In genomic region chr11:74684661-74685060, GRCh38 we compare ENCODE assay signal across 22 cellular contexts. TPM values are rescaled to one million over a fixed set of nuclear protein-coding genes. Genes with fewer than 3 reads are reported as not detected.
A peak's percentile ranks its signal among the peaks of the same experiment; 100 is the strongest.
DNase-seq lines count a peak whose midpoint lies in the region; ATAC-seq and TF ChIP-seq lines count a peak whose summit lies in the region.
"Had no signal": no experiment of that assay in that cellular context is flagged by ENCODE, and none has a peak within 500 bp of the region (broad histone marks: within the 10 kb centered on the region; RNA-seq: fewer than 3 reads in every experiment).

No MANE protein-coding gene starts in this region.

- peaks cover 28% of the 10 kb centered on the region for H3K27me3 Mint-ChIP-seq in dendritic cell treated with granulocyte-macrophage colony-stimulating factor and Interleukin-4, amounts not matched to agents 40 ng/mL and 50 ng/mL, for 4 days

- peaks cover 7% of the 10 kb centered on the region for H3K36me3 Mint-ChIP-seq in dendritic cell treated with granulocyte-macrophage colony-stimulating factor and Interleukin-4, amounts not matched to agents 40 ng/mL and 50 ng/mL, for 4 days (ENCODE audit: low read depth)

- 93 to 100% methylated on average over 1 of the region's 1 CpG for WGBS in aorta, 2 donors

- H3K9me3 Mint-ChIP-seq in dendritic cell treated with granulocyte-macrophage colony-stimulating factor and Interleukin-4, amounts not matched to agents 40 ng/mL and 50 ng/mL, for 4 days, result peaks cover 9% of the 10 kb centered on the region

- H3K4me1 Mint-ChIP-seq in dendritic cell treated with granulocyte-macrophage colony-stimulating factor and Interleukin-4, amounts not matched to agents 40 ng/mL and 50 ng/mL, for 4 days (ENCODE audit: low read depth), result peaks cover 58% of the 10 kb centered on the region

- ATAC-seq in Right ventricle myocardium inferior (no peak), aorta (ENCODE audit: low FRiP score) (no peak), HG02938 (IDR thresholded peaks at IDR 0.05; ENCODE audit: unreplicated experiment) (no peak), HG03039 (IDR thresholded peaks at IDR 0.05; ENCODE audit: unreplicated experiment) (no peak)
- ATAC-seq: HepG2 had no signal

- DNase-seq in left ventricle myocardium inferior (no peak), Right ventricle myocardium inferior (ENCODE audit: missing footprints) (no peak), posterior vena cava (ENCODE audit: low spot score) (peak; percentile 18), aorta (peak; percentile 1 to 36), DMS53 treated with DMSO at 0.1 percent for 48 hours (lab: John Stamatoyannopoulos, UW; ENCODE audit: unreplicated experiment) (no peak)
- DNase-seq: ACHN, AML-193, DMS79 treated with DMSO at 0.1 percent for 48 hours, KG1, NCI-H1105 treated with DMSO at 0.1 percent for 48 hours, NCI-H187, NCI-H2107, NCI-H510A treated with DMSO at 0.1 percent for 48 hours, NCI-H774, SJCRH30 had no signal

- H3K27ac ChIP-seq in left ventricle myocardium inferior (replicated peaks) (peak overlapping the region; percentile 2), aorta (ENCODE audit: low read depth in 1 of 2, low read length in 2 of 2) (no peak overlapping the region)
- H3K27ac ChIP-seq: C4-2B, SJCRH30 had no signal

- peak overlapping the region; percentile 90 for H3K27ac Mint-ChIP-seq in dendritic cell treated with granulocyte-macrophage colony-stimulating factor and Interleukin-4, amounts not matched to agents 40 ng/mL and 50 ng/mL, for 4 days

- H3K9me3 ChIP-seq in left ventricle myocardium inferior (replicated peaks), result no peaks in the 10 kb centered on the region
- no peaks in the 10 kb centered on the region for H3K9me3 ChIP-seq in aorta (ENCODE audit: control insufficient read depth, low read length)
- H3K9me3 ChIP-seq: SJCRH30 had no signal

- peak overlapping the region; percentile 73 for H3K4me3 Mint-ChIP-seq in dendritic cell treated with granulocyte-macrophage colony-stimulating factor and Interleukin-4, amounts not matched to agents 40 ng/mL and 50 ng/mL, for 4 days

- intact Hi-C loops in left ventricle myocardium inferior (cut with micrococcal nuclease) (no loop called here), Right ventricle myocardium inferior (cut with DNase I) (no loop called here), posterior vena cava (cut with DNase I) (loop anchor here in 1 of 2 donors (5.0 kb wide), 1 partner anchor 42 kb away; no protein-coding TSS in a partner anchor), aorta (cut with DNase I) (loop anchor here in 1 of 2 donors (5.0 kb wide), 1 partner anchor 42 kb away; no protein-coding TSS in a partner anchor)
- intact Hi-C loops in dendritic cell treated with granulocyte-macrophage colony-stimulating factor and Interleukin-4, amounts not matched to agents 40 ng/mL and 50 ng/mL, for 4 days (cut with micrococcal nuclease), result loop anchor here (2.0 to 5.0 kb wide), 2 partner anchors 53 to 70 kb away; no protein-coding TSS in a partner anchor

- H3K36me3 ChIP-seq in left ventricle myocardium inferior (no peaks in the 10 kb centered on the region), aorta (ENCODE audit: control insufficient read depth in 1 of 2, insufficient read depth in 2 of 2, low read length in 1 of 2) (no peaks in the 10 kb centered on the region)
- H3K36me3 ChIP-seq: SJCRH30 had no signal

- H3K4me3 ChIP-seq in left ventricle myocardium inferior (no peak overlapping the region), aorta (ENCODE audit: low read length in 2 of 2) (no peak overlapping the region)
- H3K4me3 ChIP-seq: SJCRH30 had no signal

- no peak for TF ChIP-seq CTCF in left ventricle myocardium inferior (IDR thresholded peaks at IDR 0.05; ENCODE audit: borderline replicate concordance)

- H3K4me1 ChIP-seq in left ventricle myocardium inferior (peaks cover 37% of the 10 kb centered on the region), aorta (ENCODE audit: control insufficient read depth in 1 of 2, insufficient read depth in 2 of 2, low read length in 2 of 2) (no peaks in the 10 kb centered on the region)

- H3K27me3 ChIP-seq in left ventricle myocardium inferior (ENCODE audit: low read depth) (peaks cover 11% of the 10 kb centered on the region), aorta (ENCODE audit: control insufficient read depth in 1 of 2, insufficient read depth in 2 of 2, low read length in 1 of 2) (no peaks in the 10 kb centered on the region)
- H3K27me3 ChIP-seq: SJCRH30 had no signal

RNA-seq across cellular contexts. Expression of gene CHRDL2, which starts 46.6 kb away (rescaled TPM):
- 6.5 TPM for total RNA-seq in left ventricle myocardium inferior
- 34.3 TPM for total RNA-seq in Right ventricle myocardium inferior
- 10 to 100 TPM; 10.6 to 31.9 TPM for total RNA-seq in posterior vena cava
- total RNA-seq in aorta, result 10 to 100 TPM in 1 of 2 donors, 1 to 10 TPM in 1; 4.1 to 14.5 TPM
- under 1 TPM in 1 of 2 donors, not detected in 1; 0.23 TPM for polyA plus RNA-seq in aorta
- total RNA-seq: H4, HepG2, OCI-LY7, SJCRH30 had no signal

Comparison
In these comparisons a context has a peak if more than half of its experiments do, and no peak if none do; other contexts are left out.
1. DNase-seq: peak in posterior vena cava (single experiment) and aorta (2 of 2); none in left ventricle myocardium inferior (single experiment), Right ventricle myocardium inferior (single experiment) and DMS53 treated with DMSO at 0.1 percent for 48 hours (single experiment).